Comparison of ENCODE assay signal across 26 cellular contexts in genomic region chr20:23820493-23820892, GRCh38. TPM values are rescaled to one million over a fixed set of nuclear protein-coding genes. Genes with fewer than 3 reads are reported as not detected.
"Had no signal": no experiment of that assay in that cellular context is flagged by ENCODE, and none has a peak within 500 bp of the region (broad histone marks: within the 10 kb centered on the region; RNA-seq: fewer than 3 reads in every experiment).

No MANE protein-coding gene starts in this region.

- H3K4me2 ChIP-seq: hepatocyte had no signal

- H3K4me1 ChIP-seq: ascending aorta, thyroid gland had no signal

- H3K27me3 ChIP-seq: ascending aorta, hepatocyte, thyroid gland had no signal

- ATAC-seq: activated T-cell treated with anti-CD3 and anti-CD28 coated beads, Interleukin-2, amount 50 U/mL, for 72 hours; left lobe of liver; mucosa of descending colon had no signal

- H3K27me3 Mint-ChIP-seq: activated CD4-positive, alpha-beta T cell treated with anti-CD3 and anti-CD28 coated beads, Interleukin-2, amount 10 ng/mL, durations not matched to agents 7 days and 5 days; dendritic cell treated with granulocyte-macrophage colony-stimulating factor and Interleukin-4, amounts not matched to agents 40 ng/mL and 50 ng/mL, for 4 days; naive B cell had no signal

- DNase-seq: activated CD4-positive, alpha-beta T cell treated with anti-CD3 and anti-CD28 coated beads, Interleukin-2, amount 10 ng/mL, durations not matched to agents 7 days and 5 days; activated CD4-positive, CD25-positive, alpha-beta regulatory T cell; activated CD8-positive, alpha-beta memory T cell treated with anti-CD3 and anti-CD28 coated beads for 24 hours; activated CD8-positive, alpha-beta memory T cell treated with anti-CD3 and anti-CD28 coated beads, Interleukin-2, amount 50 U/mL, for 48 hours; activated effector memory CD4-positive, alpha-beta T cell treated with anti-CD3 and anti-CD28 coated beads, Interleukin-2, amount 50 U/mL, for 16 hours; activated naive CD4-positive, alpha-beta T cell treated with anti-CD3 and anti-CD28 coated beads, Interleukin-2, amount 50 U/mL, for 16 hours; activated T-cell treated with anti-CD3 and anti-CD28 coated beads, Interleukin-2, amount 50 U/mL, for 72 hours; effector memory CD4-positive, alpha-beta T cell; mammary epithelial cell; mucosa of descending colon; naive B cell; stimulated activated CD4-positive, alpha-beta T cell treated with anti-CD3 and anti-CD28 coated beads, Interleukin-2, amount 100 ng/mL, for 24 hours; stimulated activated naive CD4-positive, alpha-beta T cell treated with Interleukin-2 at 50 U/mL for 16 hours; thyroid gland had no signal

- H3K9me3 ChIP-seq: ascending aorta, mucosa of descending colon, thyroid gland had no signal

- H3K4me1 Mint-ChIP-seq: activated CD4-positive, alpha-beta T cell treated with anti-CD3 and anti-CD28 coated beads, Interleukin-2, amount 10 ng/mL, durations not matched to agents 7 days and 5 days; neural crest cell had no signal

- H3K36me3 ChIP-seq: ascending aorta, thyroid gland had no signal

- H3K79me2 ChIP-seq: hepatocyte had no signal

- H3K27ac Mint-ChIP-seq: activated CD4-positive, alpha-beta T cell treated with anti-CD3 and anti-CD28 coated beads, Interleukin-2, amount 10 ng/mL, durations not matched to agents 7 days and 5 days; activated T-cell treated with anti-CD3 and anti-CD28 coated beads, Interleukin-2, amount 50 U/mL, for 72 hours; dendritic cell treated with granulocyte-macrophage colony-stimulating factor and Interleukin-4, amounts not matched to agents 40 ng/mL and 50 ng/mL, for 4 days; naive B cell; progenitor cell of endocrine pancreas had no signal

- H2AFZ ChIP-seq: hepatocyte had no signal

- H3K36me3 Mint-ChIP-seq: naive B cell had no signal

- H3K4me3 ChIP-seq: ascending aorta, hepatocyte, mucosa of descending colon, thyroid gland had no signal

- H3K9me3 Mint-ChIP-seq: activated CD4-positive, alpha-beta T cell treated with anti-CD3 and anti-CD28 coated beads, Interleukin-2, amount 10 ng/mL, durations not matched to agents 7 days and 5 days; activated T-cell treated with anti-CD3 and anti-CD28 coated beads, Interleukin-2, amount 50 U/mL, for 72 hours; dendritic cell treated with granulocyte-macrophage colony-stimulating factor and Interleukin-4, amounts not matched to agents 40 ng/mL and 50 ng/mL, for 4 days had no signal

- H3K4me3 Mint-ChIP-seq: activated CD4-positive, alpha-beta T cell treated with anti-CD3 and anti-CD28 coated beads, Interleukin-2, amount 10 ng/mL, durations not matched to agents 7 days and 5 days; activated T-cell treated with anti-CD3 and anti-CD28 coated beads, Interleukin-2, amount 50 U/mL, for 72 hours; dendritic cell treated with granulocyte-macrophage colony-stimulating factor and Interleukin-4, amounts not matched to agents 40 ng/mL and 50 ng/mL, for 4 days; naive B cell; neural crest cell had no signal

- H3K27ac ChIP-seq: ascending aorta, hepatocyte, thyroid gland had no signal

RNA-seq across cellular contexts. Expression of gene CST2, which starts 6.0 kb away (rescaled TPM):
- total RNA-seq: activated CD4-positive, alpha-beta T cell treated with anti-CD3 and anti-CD28 coated beads, Interleukin-2, amount 10 ng/mL, durations not matched to agents 7 days and 5 days; activated T-cell treated with anti-CD3 and anti-CD28 coated beads, Interleukin-2, amount 50 U/mL, for 72 hours; ascending aorta; cerebellum; fibroblast of lung; hepatocyte; left lobe of liver; mammary epithelial cell; mucosa of descending colon; neural crest cell; progenitor cell of endocrine pancreas; skeletal muscle tissue; subcutaneous adipose tissue; thyroid gland; ureter had no signal
- polyA plus RNA-seq: hepatocyte, mammary epithelial cell had no signal

RNA-seq across cellular contexts. Expression of gene CST5, which starts 59.1 kb away (rescaled TPM):
- total RNA-seq: activated CD4-positive, alpha-beta T cell treated with anti-CD3 and anti-CD28 coated beads, Interleukin-2, amount 10 ng/mL, durations not matched to agents 7 days and 5 days; activated T-cell treated with anti-CD3 and anti-CD28 coated beads, Interleukin-2, amount 50 U/mL, for 72 hours; ascending aorta; cerebellum; fibroblast of lung; left lobe of liver; mammary epithelial cell; mucosa of descending colon; neural crest cell; omental fat pad; progenitor cell of endocrine pancreas; skeletal muscle tissue; subcutaneous adipose tissue; thyroid gland; ureter had no signal
- polyA plus RNA-seq: fibroblast of lung had no signal
